Comparison of ENCODE assay signal across 9 cellular contexts in genomic region chr3:64945171-64945684, GRCh38.
DNase-seq lines count a peak whose midpoint lies in the region; ATAC-seq, FAIRE-seq and TF ChIP-seq lines count a peak whose summit lies in the region.
"Had no signal": no experiment of that assay in that cellular context is flagged by ENCODE, and none has a peak within 500 bp of the region (broad histone marks: within the 10 kb centered on the region; RNA-seq: fewer than 3 reads in every experiment).

No MANE protein-coding gene starts in this region.

- no peak overlapping the region for H4K91ac ChIP-seq in H1 (replicated peaks; ENCODE audit: insufficient read length, low read length)

- no peak overlapping the region for H3K56ac ChIP-seq in H1 (replicated peaks; ENCODE audit: insufficient read length, low read depth, low read length)

- WGBS in H1 (ENCODE audit: extremely low coverage in 1 of 2, insufficient coverage in 1 of 2, insufficient read length in 1 of 2, insufficient replicate concordance in 2 of 2, low coverage in 1 of 2, low lambda C conversion rate in 2 of 2, missing lambda C conversion rate in 1 of 2), 2 experiments: 37% methylated on average over 6 of the region's 6 CpGs; no CpG with 5 or more reads in 1 of the 2 experiments

- no peak overlapping the region for H3K23ac ChIP-seq in H1 (ENCODE audit: insufficient read length)

- H4K8ac ChIP-seq in H1 (ENCODE audit: extremely low read depth, insufficient read depth, low read length): no peak overlapping the region

- no peak for TF ChIP-seq POLR2A in H1 (IDR thresholded peaks at IDR 0.05; ENCODE audit: control extremely low read depth in 1 of 2, low read depth in 2 of 2, low read length in 2 of 2)

- H3K36me3 ChIP-seq in SK-N-MC (ENCODE audit: insufficient read depth, low read length): no peaks in the 10 kb centered on the region
- H3K36me3 ChIP-seq in H1 (ENCODE audit: control insufficient read depth in 2 of 4, insufficient read depth in 4 of 4, low read length in 3 of 4): no peaks in the 10 kb centered on the region
- H3K36me3 ChIP-seq in subcutaneous abdominal adipose tissue (ENCODE audit: control insufficient read depth in 5 of 5, insufficient read depth in 5 of 5, low read length in 5 of 5): no peaks in the 10 kb centered on the region

- no peaks in the 10 kb centered on the region for H3K79me2 ChIP-seq in H1 (ENCODE audit: control insufficient read depth in 1 of 2, insufficient read depth in 2 of 2, low read length in 2 of 2)

- no peak for TF ChIP-seq CTCF in H1 (IDR thresholded peaks at IDR 0.05; ENCODE audit: control extremely low read depth in 1 of 3, insufficient read depth in 1 of 3, low read depth in 1 of 3, low read length in 3 of 3)

- no peak overlapping the region for H3K18ac ChIP-seq in H1 (ENCODE audit: extremely low read depth, low read length)

- no peak overlapping the region for H2BK5ac ChIP-seq in H1 (ENCODE audit: low read depth, low read length)

- CTCF ChIA-PET in H1 (lab: Charles Lee; ENCODE audit: partially characterized antibody): interaction anchor here (0.5 to 1.5 kb wide), 2 partner anchors 45 to 239 kb away, joined by 3 read pairs; no protein-coding TSS in a partner anchor

- H3K27ac ChIP-seq in SK-N-MC: peak overlapping the region; percentile 85
- peak overlapping the region; percentile 46; the same call in 1 of the 2 replicates for H3K27ac ChIP-seq in H1 (ENCODE audit: low read depth, low read length)
- H3K27ac ChIP-seq in subcutaneous abdominal adipose tissue (ENCODE audit: low read depth, low read length): peak overlapping the region; percentile 55

- H3K4me1 ChIP-seq in H1 (replicated peaks in 1 of 4; ENCODE audit: control insufficient read depth in 3 of 4, insufficient read depth in 4 of 4, low read length in 3 of 4) (peaks cover 0 to 9% (median 3%) of the 10 kb centered on the region in 4 experiments; a peak in 3 of 7 replicates), subcutaneous abdominal adipose tissue (ENCODE audit: control insufficient read depth in 5 of 5, insufficient read depth in 5 of 5, low read length in 5 of 5) (peaks cover 0 to 22% (median 17%) of the 10 kb centered on the region in 5 donors)

- no peak overlapping the region for H2BK120ac ChIP-seq in H1 (replicated peaks; ENCODE audit: low read depth, low read length)

- H3K79me1 ChIP-seq in H1 (ENCODE audit: low read depth, low read length): no peaks in the 10 kb centered on the region

- H4K20me1 ChIP-seq in H1 (replicated peaks in 1 of 2; ENCODE audit: control insufficient read depth in 1 of 2, insufficient read depth in 2 of 2, low read length in 2 of 2): no peaks in the 10 kb centered on the region

- no peak for TF ChIP-seq RAD21 in H1 (IDR thresholded peaks at IDR 0.05 in 1 of 2, conservative IDR thresholded peaks at IDR 0.05 in 1 of 2; ENCODE audit: low read depth in 2 of 2, low read length in 2 of 2)

- TF ChIP-seq EP300 in H1 (IDR thresholded peaks at IDR 0.05; ENCODE audit: borderline replicate concordance in 1 of 2, low read depth in 2 of 2, low read length in 2 of 2): no peak

- H3K23me2 ChIP-seq in H1 (ENCODE audit: low read depth, low read length): no peaks in the 10 kb centered on the region

- POLR2A ChIA-PET in H1 (lab: Charles Lee; ENCODE audit: partially characterized antibody): interaction anchor here (0.7 to 0.9 kb wide), 2 partner anchors 10 to 51 kb away, joined by 3 read pairs; no protein-coding TSS in a partner anchor

- no peak for ATAC-seq in GM19463 (IDR thresholded peaks at IDR 0.05; ENCODE audit: unreplicated experiment)
- ATAC-seq: naive thymus-derived CD8-positive, alpha-beta T cell had no signal

- H3K14ac ChIP-seq in H1 (ENCODE audit: insufficient read length): no peak overlapping the region

- H2BK15ac ChIP-seq in H1 (ENCODE audit: low read length): no peak overlapping the region

- peak overlapping the region; percentile 29 to 35; a peak in 3 of 4 replicates for H3K4me2 ChIP-seq in H1 (ENCODE audit: insufficient read depth in 1 of 2, low read depth in 2 of 2, low read length in 2 of 2)

- H4K5ac ChIP-seq in H1 (ENCODE audit: insufficient read length, low read depth, low read length): no peak overlapping the region

- H3K9ac ChIP-seq in SK-N-MC (ENCODE audit: insufficient read length) (no peak overlapping the region), H1 (replicated peaks in 1 of 4; ENCODE audit: extremely low read depth in 1 of 4, low read depth in 3 of 4, low read length in 3 of 4) (no peak overlapping the region), subcutaneous abdominal adipose tissue (ENCODE audit: low read length in 5 of 5) (peak overlapping the region in 2 of 5 donors; percentile 26 to 37)

- no peaks in the 10 kb centered on the region for H3K9me3 ChIP-seq in SK-N-MC (ENCODE audit: low read depth, low read length)
- no peaks in the 10 kb centered on the region for H3K9me3 ChIP-seq in H1 (ENCODE audit: insufficient read depth in 2 of 2, low read depth in 1 of 2, low read length in 1 of 2)
- no peaks in the 10 kb centered on the region for H3K9me3 ChIP-seq in subcutaneous abdominal adipose tissue (ENCODE audit: control insufficient read depth in 5 of 5, low read length in 5 of 5)

- H2AK5ac ChIP-seq in H1 (ENCODE audit: low read depth, low read length): no peak overlapping the region

- H3K4me3 ChIP-seq in SK-N-MC (peak overlapping the region; percentile 55), H1 (ENCODE audit: extremely low read depth in 1 of 4, insufficient read depth in 2 of 4, low read depth in 3 of 4, low read length in 4 of 4) (0 out of 8 replicates have a peak overlapping the region, but pooled peaks of 1 of the 4 experiments have one; percentile 12), subcutaneous abdominal adipose tissue (ENCODE audit: low read depth in 1 of 5, low read length in 5 of 5) (peak overlapping the region in 3 of 5 donors; percentile 11 to 48 (median 19))

- no peak overlapping the region for H3K4ac ChIP-seq in H1 (replicated peaks; ENCODE audit: insufficient read length, low read depth, low read length)

- H3K27me3 ChIP-seq in H1 (replicated peaks in 1 of 4; ENCODE audit: control insufficient read depth in 3 of 4, extremely low read depth in 1 of 4, insufficient read depth in 3 of 4, low read length in 3 of 4) (no peaks in the 10 kb centered on the region), subcutaneous abdominal adipose tissue (ENCODE audit: control insufficient read depth in 5 of 5, insufficient read depth in 4 of 5, low read length in 5 of 5) (no peaks in the 10 kb centered on the region)

- no peak overlapping the region for H2AFZ ChIP-seq in H1 (ENCODE audit: low read length)

- FAIRE-seq in H1 (lab: Jason Lieb, UNC): peak; percentile 88

- H2BK20ac ChIP-seq in H1 (ENCODE audit: low read length): no peak overlapping the region

- H2BK12ac ChIP-seq in H1 (ENCODE audit: low read depth, low read length): no peak overlapping the region; the same call in 1 of the 2 replicates

- no peak for DNase-seq in SK-N-MC (ENCODE audit: low read depth, low spot score)
- peak in 1 of 2 experiments; percentile 46 for DNase-seq in H1 (ENCODE audit: low read depth in 1 of 2, low spot score in 2 of 2)
- DNase-seq in lung microvascular endothelial cell (ENCODE audit: low read depth in 2 of 2): peak; percentile 61 to 75
- DNase-seq in NCI-H1930 (lab: John Stamatoyannopoulos, UW): no peak
- no peak for DNase-seq in AG08395 (ENCODE audit: low spot score)
- DNase-seq: naive thymus-derived CD8-positive, alpha-beta T cell; NCI-H1436 had no signal

TF ChIP-seq in H1, 55 proteins besides CTCF, POLR2A, EP300 and RAD21:
- TF ChIP-seq TEAD4 (IDR thresholded peaks at IDR 0.05; ENCODE audit: low read depth, low read length): no peak
- TF ChIP-seq SIN3A (conservative IDR thresholded peaks at IDR 0.05 in 1 of 2, IDR thresholded peaks at IDR 0.05 in 1 of 2; ENCODE audit: low read depth in 1 of 2, low read length in 2 of 2): peak in 1 of 2 experiments; percentile 51; a peak in 1 of 4 replicates
- 0 out of 2 replicates have a peak, but pooled peaks have one; percentile 48 for TF ChIP-seq RBBP5 (IDR thresholded peaks at IDR 0.05; ENCODE audit: borderline replicate concordance, low read depth, low read length)
- TF ChIP-seq NANOG (IDR thresholded peaks at IDR 0.05; ENCODE audit: insufficient read depth, low read depth, low read length, poor library complexity, severe bottlenecking): peak; percentile 10
- no peak for TF ChIP-seq POLR2AphosphoS5 (IDR thresholded peaks at IDR 0.05; ENCODE audit: low read depth, low read length)

Comparison
In these comparisons a context has a peak if more than half of its experiments do, and no peak if none do; other contexts are left out.
1. DNase-seq: peak in lung microvascular endothelial cell (2 of 2); none in SK-N-MC (single experiment), NCI-H1930 (0 of 2) and AG08395 (single experiment).
2. Peak in every context shown above with its lines, with median percentiles within 50 percentile points of each other: H3K27ac ChIP-seq.